In genomic region chr20:771741-772464, GRCh38 we compare ENCODE assay signal across 18 cellular contexts. TPM values are rescaled to one million over a fixed set of nuclear protein-coding genes. Genes with fewer than 3 reads are reported as not detected.
"Had no signal": no experiment of that assay in that cellular context is flagged by ENCODE, and none has a peak within 500 bp of the region (broad histone marks: within the 10 kb centered on the region; RNA-seq: fewer than 3 reads in every experiment).

No MANE protein-coding gene starts in this region.

- H3K4me3 Mint-ChIP-seq: dendritic cell treated with granulocyte-macrophage colony-stimulating factor and Interleukin-4, amounts not matched to agents 40 ng/mL and 50 ng/mL, for 4 days; naive thymus-derived CD8-positive, alpha-beta T cell; neural crest cell; stimulated activated effector memory CD8-positive, alpha-beta T cell treated with anti-CD3 and anti-CD28 coated beads, Interleukin-12 subunit alpha, Interleukin-12 subunit beta, amount 100 ng/mL, for 72 hours; stimulated activated naive CD8-positive, alpha-beta T cell treated with anti-CD3 and anti-CD28 coated beads, Interleukin-15, Interleukin-2, amounts not matched to agents 100 ng/mL and 50 ng/mL, for 24 hours had no signal

- H3K27ac Mint-ChIP-seq: dendritic cell treated with granulocyte-macrophage colony-stimulating factor and Interleukin-4, amounts not matched to agents 40 ng/mL and 50 ng/mL, for 4 days; stimulated activated effector memory CD8-positive, alpha-beta T cell treated with anti-CD3 and anti-CD28 coated beads, Interleukin-12 subunit alpha, Interleukin-12 subunit beta, amount 100 ng/mL, for 72 hours; stimulated activated naive CD8-positive, alpha-beta T cell treated with anti-CD3 and anti-CD28 coated beads, Interleukin-15, Interleukin-2, amounts not matched to agents 100 ng/mL and 50 ng/mL, for 24 hours had no signal

- H3K36me3 ChIP-seq: esophagus squamous epithelium, gastroesophageal sphincter, ovary, tibial artery, upper lobe of right lung, vagina had no signal

- H3K4me1 ChIP-seq: tibial artery, upper lobe of right lung, vagina had no signal

- H3K4me3 ChIP-seq: esophagus squamous epithelium, gastroesophageal sphincter, ovary, smooth muscle cell, tibial artery, upper lobe of right lung, vagina had no signal

- H3K4me1 Mint-ChIP-seq: stimulated activated effector memory CD8-positive, alpha-beta T cell treated with anti-CD3 and anti-CD28 coated beads, Interleukin-12 subunit alpha, Interleukin-12 subunit beta, amount 100 ng/mL, for 72 hours had no signal

- H3K27ac ChIP-seq: esophagus squamous epithelium, gastroesophageal sphincter, ovary, tibial artery, upper lobe of right lung, vagina had no signal

- H3K9me3 Mint-ChIP-seq: dendritic cell treated with granulocyte-macrophage colony-stimulating factor and Interleukin-4, amounts not matched to agents 40 ng/mL and 50 ng/mL, for 4 days; naive thymus-derived CD8-positive, alpha-beta T cell; neural crest cell; stimulated activated effector memory CD8-positive, alpha-beta T cell treated with anti-CD3 and anti-CD28 coated beads, Interleukin-12 subunit alpha, Interleukin-12 subunit beta, amount 100 ng/mL, for 72 hours; stimulated activated naive CD8-positive, alpha-beta T cell treated with anti-CD3 and anti-CD28 coated beads, Interleukin-15, Interleukin-2, amounts not matched to agents 100 ng/mL and 50 ng/mL, for 24 hours had no signal

- H3K36me3 Mint-ChIP-seq: naive thymus-derived CD8-positive, alpha-beta T cell; stimulated activated effector memory CD8-positive, alpha-beta T cell treated with anti-CD3 and anti-CD28 coated beads, Interleukin-12 subunit alpha, Interleukin-12 subunit beta, amount 100 ng/mL, for 72 hours had no signal

- H3K9me3 ChIP-seq: esophagus squamous epithelium, ovary, tibial artery, upper lobe of right lung, vagina had no signal

- DNase-seq: esophagus squamous epithelium; foreskin fibroblast; kidney; mesendoderm; naive thymus-derived CD8-positive, alpha-beta T cell; ovary; right cardiac atrium; stimulated activated CD4-positive, alpha-beta T cell treated with anti-CD3 and anti-CD28 coated beads, Interleukin-4, amount 100 ng/mL, for 1 hour; stimulated activated CD8-positive, alpha-beta memory T cell treated with anti-CD3 and anti-CD28 coated beads, Interleukin-4, amount 100 ng/mL, for 48 hours; tibial artery; upper lobe of right lung had no signal

- H3K27me3 ChIP-seq: esophagus squamous epithelium, ovary, upper lobe of right lung, vagina had no signal

- ATAC-seq: gastroesophageal sphincter; naive thymus-derived CD8-positive, alpha-beta T cell; right cardiac atrium; stimulated activated effector memory CD8-positive, alpha-beta T cell treated with anti-CD3 and anti-CD28 coated beads, Interleukin-12 subunit alpha, Interleukin-12 subunit beta, amount 100 ng/mL, for 72 hours; upper lobe of right lung had no signal

RNA-seq across cellular contexts. Expression of gene SLC52A3, which starts 3.6 kb away (rescaled TPM):
- total RNA-seq: neural crest cell had no signal
